In genomic region chr1:7113822-7114221, GRCh38 we compare ENCODE assay signal across 31 cellular contexts.
"Had no signal": no experiment of that assay in that cellular context is flagged by ENCODE, and none has a peak within 500 bp of the region (broad histone marks: within the 10 kb centered on the region; RNA-seq: fewer than 3 reads in every experiment).

No MANE protein-coding gene starts in this region.

- H3K9me3 Mint-ChIP-seq: activated CD4-positive, alpha-beta T cell treated with anti-CD3 and anti-CD28 coated beads, Interleukin-2, amount 10 ng/mL, durations not matched to agents 24 days and 14 days; activated T-helper 1 cell treated with anti-CD3 and anti-CD28 coated beads, Interleukin-12 subunit alpha, Interleukin-12 subunit beta, Interleukin-2, Interleukin-4 antibody, amounts not matched to agents 30 ng/mL and 10 ng/mL and 1 ng/mL, durations not matched to agents 14 hours and 24 hours and 36 hours; activated T-helper 2 cell treated with anti-CD3 and anti-CD28 coated beads, Interferon-gamma antibody, Interleukin-2, Interleukin-4, amounts not matched to agents 10 μg/mL and 5 μg/mL and 100 μg/mL, durations not matched to agents 14 hours and 24 hours and 36 hours had no signal

- H3K9me3 ChIP-seq: adrenal gland, body of pancreas, esophagus squamous epithelium, gastroesophageal sphincter had no signal

- DNase-seq: activated CD4-positive, alpha-beta memory T cell treated with anti-CD3 and anti-CD28 coated beads for 36 hours; activated CD4-positive, alpha-beta T cell treated with anti-CD3 and anti-CD28 coated beads for 36 hours; activated CD4-positive, alpha-beta T cell treated with anti-CD3 and anti-CD28 coated beads, Interleukin-2, amount 10 ng/mL, durations not matched to agents 24 days and 14 days; activated CD4-positive, CD25-positive, alpha-beta regulatory T cell; activated CD4-positive, CD25-positive, alpha-beta regulatory T cell treated with anti-CD3 and anti-CD28 coated beads, Interleukin-2, amount 50 U/mL, for 72 hours; activated CD8-positive, alpha-beta memory T cell treated with anti-CD3 and anti-CD28 coated beads, Interleukin-2, amount 10 ng/mL, durations not matched to agents 7 days and 5 days; activated CD8-positive, alpha-beta memory T cell treated with anti-CD3 and anti-CD28 coated beads, Interleukin-2, amount 50 U/mL, for 4 hours; activated CD8-positive, alpha-beta T cell treated with anti-CD3 and anti-CD28 coated beads, Interleukin-2, amount 10 ng/mL, durations not matched to agents 7 days and 5 days; activated effector memory CD4-positive, alpha-beta T cell treated with anti-CD3 and anti-CD28 coated beads, Interleukin-2, amount 50 U/mL, for 16 hours; activated naive CD4-positive, alpha-beta T cell treated with anti-CD3 and anti-CD28 coated beads for 36 hours; activated naive CD8-positive, alpha-beta T cell treated with anti-CD3 and anti-CD28 coated beads for 36 hours; activated naive CD8-positive, alpha-beta T cell treated with anti-CD3 and anti-CD28 coated beads, Interleukin-2, amount 50 U/mL, for 24 hours; activated T-cell treated with anti-CD3 and anti-CD28 coated beads, Interleukin-2, amount 50 U/mL, for 1 hour; activated T-cell treated with anti-CD3 and anti-CD28 coated beads, Interleukin-2, amount 50 U/mL, for 48 hours; amygdala; aorta; body of pancreas; caudate nucleus; effector CD8-positive, alpha-beta T cell; esophagus squamous epithelium; foreskin melanocyte; T-helper 2 cell had no signal

- H3K27me3 Mint-ChIP-seq: activated CD4-positive, alpha-beta T cell treated with anti-CD3 and anti-CD28 coated beads, Interleukin-2, amount 10 ng/mL, durations not matched to agents 24 days and 14 days; activated CD8-positive, alpha-beta memory T cell treated with anti-CD3 and anti-CD28 coated beads, Interleukin-2, amount 10 ng/mL, durations not matched to agents 7 days and 5 days; activated naive CD4-positive, alpha-beta T cell treated with anti-CD3 and anti-CD28 coated beads, Interleukin-2, amount 50 U/mL, for 24 hours had no signal

- H3K36me3 ChIP-seq: adrenal gland, esophagus squamous epithelium, gastroesophageal sphincter had no signal

- H3K4me3 ChIP-seq: adrenal gland, body of pancreas, esophagus squamous epithelium, gastroesophageal sphincter had no signal

- H3K4me3 Mint-ChIP-seq: activated CD4-positive, alpha-beta memory T cell treated with anti-CD3 and anti-CD28 coated beads for 36 hours; activated CD4-positive, alpha-beta T cell treated with anti-CD3 and anti-CD28 coated beads for 36 hours; activated CD4-positive, alpha-beta T cell treated with anti-CD3 and anti-CD28 coated beads, Interleukin-2, amount 10 ng/mL, durations not matched to agents 24 days and 14 days; activated CD8-positive, alpha-beta memory T cell treated with anti-CD3 and anti-CD28 coated beads, Interleukin-2, amount 10 ng/mL, durations not matched to agents 7 days and 5 days; activated CD8-positive, alpha-beta T cell treated with anti-CD3 and anti-CD28 coated beads, Interleukin-2, amount 10 ng/mL, durations not matched to agents 7 days and 5 days; activated naive CD4-positive, alpha-beta T cell treated with anti-CD3 and anti-CD28 coated beads for 36 hours; activated naive CD4-positive, alpha-beta T cell treated with anti-CD3 and anti-CD28 coated beads, Interleukin-2, amount 50 U/mL, for 24 hours; activated naive CD8-positive, alpha-beta T cell treated with anti-CD3 and anti-CD28 coated beads for 36 hours; activated naive CD8-positive, alpha-beta T cell treated with anti-CD3 and anti-CD28 coated beads, Interleukin-2, amount 50 U/mL, for 24 hours; activated T-helper 1 cell treated with anti-CD3 and anti-CD28 coated beads, Interleukin-12 subunit alpha, Interleukin-12 subunit beta, Interleukin-2, Interleukin-4 antibody, amounts not matched to agents 30 ng/mL and 10 ng/mL and 1 ng/mL, durations not matched to agents 14 hours and 24 hours and 36 hours had no signal

- H3K4me1 Mint-ChIP-seq: activated CD4-positive, alpha-beta T cell treated with anti-CD3 and anti-CD28 coated beads for 36 hours; activated CD4-positive, alpha-beta T cell treated with anti-CD3 and anti-CD28 coated beads, Interleukin-2, amount 10 ng/mL, durations not matched to agents 24 days and 14 days; activated CD8-positive, alpha-beta memory T cell treated with anti-CD3 and anti-CD28 coated beads, Interleukin-2, amount 10 ng/mL, durations not matched to agents 7 days and 5 days; activated naive CD4-positive, alpha-beta T cell treated with anti-CD3 and anti-CD28 coated beads, Interleukin-2, amount 50 U/mL, for 24 hours; activated naive CD8-positive, alpha-beta T cell treated with anti-CD3 and anti-CD28 coated beads for 36 hours; activated naive CD8-positive, alpha-beta T cell treated with anti-CD3 and anti-CD28 coated beads, Interleukin-2, amount 50 U/mL, for 24 hours had no signal

- H3K36me3 Mint-ChIP-seq: activated CD4-positive, alpha-beta memory T cell treated with anti-CD3 and anti-CD28 coated beads for 36 hours; activated CD8-positive, alpha-beta memory T cell treated with anti-CD3 and anti-CD28 coated beads, Interleukin-2, amount 10 ng/mL, durations not matched to agents 7 days and 5 days; activated naive CD4-positive, alpha-beta T cell treated with anti-CD3 and anti-CD28 coated beads, Interleukin-2, amount 50 U/mL, for 24 hours; activated naive CD8-positive, alpha-beta T cell treated with anti-CD3 and anti-CD28 coated beads for 36 hours had no signal

- H3K27me3 ChIP-seq: adrenal gland, body of pancreas had no signal

- FAIRE-seq: colon, endometrium, endothelial cell of umbilical vein had no signal

- H3K27ac ChIP-seq: adrenal gland, body of pancreas, epithelial cell of prostate, esophagus squamous epithelium, gastroesophageal sphincter had no signal

- H3K27ac Mint-ChIP-seq: activated CD4-positive, alpha-beta memory T cell treated with anti-CD3 and anti-CD28 coated beads for 36 hours; activated CD4-positive, alpha-beta T cell treated with anti-CD3 and anti-CD28 coated beads for 36 hours; activated CD4-positive, alpha-beta T cell treated with anti-CD3 and anti-CD28 coated beads, Interleukin-2, amount 10 ng/mL, durations not matched to agents 24 days and 14 days; activated CD8-positive, alpha-beta memory T cell treated with anti-CD3 and anti-CD28 coated beads, Interleukin-2, amount 10 ng/mL, durations not matched to agents 7 days and 5 days; activated CD8-positive, alpha-beta T cell treated with anti-CD3 and anti-CD28 coated beads, Interleukin-2, amount 10 ng/mL, durations not matched to agents 7 days and 5 days; activated naive CD4-positive, alpha-beta T cell treated with anti-CD3 and anti-CD28 coated beads for 36 hours; activated naive CD4-positive, alpha-beta T cell treated with anti-CD3 and anti-CD28 coated beads, Interleukin-2, amount 50 U/mL, for 24 hours; activated naive CD8-positive, alpha-beta T cell treated with anti-CD3 and anti-CD28 coated beads for 36 hours; activated naive CD8-positive, alpha-beta T cell treated with anti-CD3 and anti-CD28 coated beads, Interleukin-2, amount 50 U/mL, for 24 hours; activated T-helper 1 cell treated with anti-CD3 and anti-CD28 coated beads, Interleukin-12 subunit alpha, Interleukin-12 subunit beta, Interleukin-2, Interleukin-4 antibody, amounts not matched to agents 30 ng/mL and 10 ng/mL and 1 ng/mL, durations not matched to agents 14 hours and 24 hours and 36 hours; activated T-helper 2 cell treated with anti-CD3 and anti-CD28 coated beads, Interferon-gamma antibody, Interleukin-2, Interleukin-4, amounts not matched to agents 10 μg/mL and 5 μg/mL and 100 μg/mL, durations not matched to agents 14 hours and 24 hours and 36 hours had no signal

- H3K4me1 ChIP-seq: adrenal gland, body of pancreas had no signal

- ATAC-seq: activated CD4-positive, alpha-beta T cell treated with anti-CD3 and anti-CD28 coated beads for 36 hours; activated CD8-positive, alpha-beta memory T cell treated with anti-CD3 and anti-CD28 coated beads, Interleukin-2, amount 10 ng/mL, durations not matched to agents 7 days and 5 days; activated CD8-positive, alpha-beta T cell treated with anti-CD3 and anti-CD28 coated beads, Interleukin-2, amount 10 ng/mL, durations not matched to agents 7 days and 5 days; activated naive CD8-positive, alpha-beta T cell treated with anti-CD3 and anti-CD28 coated beads, Interleukin-2, amount 50 U/mL, for 24 hours; body of pancreas; gastroesophageal sphincter had no signal
